Comparison of ENCODE assay signal across 8 cellular contexts in the genomic region with DNA sequence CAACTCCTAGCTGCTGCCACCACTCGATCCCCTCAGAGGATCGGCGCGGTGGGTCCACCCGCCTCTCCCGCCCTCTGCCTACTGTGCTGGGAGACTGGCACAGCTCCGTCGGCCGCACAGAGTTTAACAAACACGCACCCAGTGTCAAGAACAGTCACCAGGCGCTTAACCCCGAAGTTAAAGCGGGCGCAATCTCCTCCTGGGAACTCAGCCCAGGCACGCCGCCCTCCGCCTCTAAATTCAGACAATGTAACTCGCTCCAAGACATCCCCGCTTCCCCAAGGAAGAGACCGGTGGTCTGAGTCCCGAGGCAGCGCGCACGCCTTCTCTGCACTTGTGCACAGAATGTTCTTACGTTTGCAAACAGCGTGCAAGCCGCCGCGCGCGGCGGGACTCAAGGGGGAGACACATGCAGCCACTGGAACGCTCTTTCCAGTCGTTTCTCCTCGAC. TPM values are rescaled to one million over a fixed set of nuclear protein-coding genes. Genes with fewer than 3 reads are reported as not detected.
A peak's percentile ranks its signal among the peaks of the same experiment; 100 is the strongest.
DNase-seq lines count a peak whose midpoint lies in the region; ATAC-seq lines count a peak whose summit lies in the region.

No MANE protein-coding gene starts in this region.

- H3K9ac ChIP-seq in ES-I3 (ENCODE audit: low read depth, low read length) (peak overlapping the region; percentile 65), stomach smooth muscle (ENCODE audit: low read length in 2 of 2) (peak overlapping the region in 1 of 2 donors; percentile 40)

- intact Hi-C loops in activated CD4-positive, alpha-beta T cell treated with anti-CD3 and anti-CD28 coated beads, Interleukin-2, amount 10 ng/mL, durations not matched to agents 24 days and 14 days (cut with micrococcal nuclease), result loop anchor here (1.0 to 5.0 kb wide), 9 partner anchors 157 to 1200 kb away; partner anchors contain the start of genes CCNT2, R3HDM1, RAB3GAP1 and ZRANB3

- peaks cover 63% of the 10 kb centered on the region for H3K4me1 Mint-ChIP-seq in activated CD4-positive, alpha-beta T cell treated with anti-CD3 and anti-CD28 coated beads, Interleukin-2, amount 10 ng/mL, durations not matched to agents 24 days and 14 days

- no peaks in the 10 kb centered on the region for H3K9me3 Mint-ChIP-seq in activated CD4-positive, alpha-beta T cell treated with anti-CD3 and anti-CD28 coated beads, Interleukin-2, amount 10 ng/mL, durations not matched to agents 24 days and 14 days

- H3K27me3 ChIP-seq in stomach smooth muscle (ENCODE audit: control insufficient read depth in 1 of 2, insufficient read depth in 2 of 2, low read length in 2 of 2), result peaks cover 19 to 43% of the 10 kb centered on the region in 2 donors

- H3K27ac ChIP-seq in stomach smooth muscle (ENCODE audit: low read length), result no peak overlapping the region

- peak overlapping the region; percentile 77 to 78 for H3K4me3 ChIP-seq in stomach smooth muscle (ENCODE audit: low read length in 2 of 2)

- H3K4me1 ChIP-seq in ES-I3 (ENCODE audit: insufficient read depth, low read length), result peaks cover 11% of the 10 kb centered on the region; the same call in 1 of the 2 replicates
- peaks cover 17% of the 10 kb centered on the region for H3K4me1 ChIP-seq in stomach smooth muscle (ENCODE audit: control insufficient read depth, insufficient read depth, low read length)

- H3K36me3 ChIP-seq in ES-I3 (ENCODE audit: insufficient read depth, low read length) (no peaks in the 10 kb centered on the region), stomach smooth muscle (ENCODE audit: control insufficient read depth in 2 of 2, insufficient read depth in 2 of 2, low read length in 2 of 2) (peaks cover 0 to 4% of the 10 kb centered on the region in 2 donors)

- H3K4me3 Mint-ChIP-seq in activated CD4-positive, alpha-beta T cell treated with anti-CD3 and anti-CD28 coated beads, Interleukin-2, amount 10 ng/mL, durations not matched to agents 24 days and 14 days, result peak overlapping the region; percentile 98

- no peaks in the 10 kb centered on the region for H3K9me3 ChIP-seq in ES-I3 (ENCODE audit: control insufficient read depth, insufficient read depth, low read length)
- H3K9me3 ChIP-seq in stomach smooth muscle (ENCODE audit: control insufficient read depth in 2 of 2, low read length in 2 of 2), result no peaks in the 10 kb centered on the region

- peak; percentile 18 for ATAC-seq in GM21786 (IDR thresholded peaks at IDR 0.05; ENCODE audit: unreplicated experiment)

- DNase-seq in M059J (ENCODE audit: low read depth) (peak; percentile 27), midbrain (lab: John Stamatoyannopoulos, UW) (peak; percentile 57), kidney glomerular epithelial cell (lab: John Stamatoyannopoulos, UW) (no peak)
- DNase-seq in activated CD4-positive, alpha-beta T cell treated with anti-CD3 and anti-CD28 coated beads, Interleukin-2, amount 10 ng/mL, durations not matched to agents 24 days and 14 days, result peak; percentile 83
- peak; percentile 45 for DNase-seq in effector CD8-positive, alpha-beta T cell (lab: John Stamatoyannopoulos, UW)

- H3K27ac Mint-ChIP-seq in activated CD4-positive, alpha-beta T cell treated with anti-CD3 and anti-CD28 coated beads, Interleukin-2, amount 10 ng/mL, durations not matched to agents 24 days and 14 days, result peak overlapping the region; percentile 95

- peaks cover 36% of the 10 kb centered on the region for H3K36me3 Mint-ChIP-seq in activated CD4-positive, alpha-beta T cell treated with anti-CD3 and anti-CD28 coated beads, Interleukin-2, amount 10 ng/mL, durations not matched to agents 24 days and 14 days (ENCODE audit: low read depth)

- H3K27me3 Mint-ChIP-seq in activated CD4-positive, alpha-beta T cell treated with anti-CD3 and anti-CD28 coated beads, Interleukin-2, amount 10 ng/mL, durations not matched to agents 24 days and 14 days, result peaks cover 29% of the 10 kb centered on the region

RNA-seq across cellular contexts. Expression of gene CXCR4, which starts 0.5 kb away (rescaled TPM):
- 0.12 TPM in 1 of 2 replicates, not detected in the other for total RNA-seq in M059J (2014; rRNA removed; shearing (Covaris generic))
- 88.8 and 92.7 TPM in 2 replicates for total RNA-seq in activated CD4-positive, alpha-beta T cell treated with anti-CD3 and anti-CD28 coated beads, Interleukin-2, amount 10 ng/mL, durations not matched to agents 24 days and 14 days

Comparison
In these comparisons a context has a peak if more than half of its experiments do, and no peak if none do; other contexts are left out.
1. RNA of gene CXCR4, which starts 0.5 kb away (total RNA-seq): 88.8 to 92.7 TPM in activated CD4-positive, alpha-beta T cell treated with anti-CD3 and anti-CD28 coated beads, Interleukin-2, amount 10 ng/mL, durations not matched to agents 24 days and 14 days; 0.12 TPM in M059J; every median in the first group is over 10 times any median in the second.